Comparison of ENCODE assay signal across 23 cellular contexts in genomic region chr7:35260254-35260653, GRCh38. TPM values are rescaled to one million over a fixed set of nuclear protein-coding genes. Genes with fewer than 3 reads are reported as not detected.
DNase-seq lines count a peak whose midpoint lies in the region; ATAC-seq and TF ChIP-seq lines count a peak whose summit lies in the region.
"Had no signal": no experiment of that assay in that cellular context is flagged by ENCODE, and none has a peak within 500 bp of the region (broad histone marks: within the 10 kb centered on the region; RNA-seq: fewer than 3 reads in every experiment).

No MANE protein-coding gene starts in this region.

- ATAC-seq in right cardiac atrium = no peak
- no peak for ATAC-seq in heart left ventricle
- ATAC-seq in WTC11 = no peak
- no peak for ATAC-seq in HG03521 (IDR thresholded peaks at IDR 0.05; ENCODE audit: unreplicated experiment)
- ATAC-seq: K562, PC-3 had no signal

- no peak for DNase-seq in right cardiac atrium
- DNase-seq in heart left ventricle = no peak
- no peak for DNase-seq in WTC11 (ENCODE audit: low spot score)
- no peak for DNase-seq in superior temporal gyrus (ENCODE audit: extremely low spot score)
- no peak for DNase-seq in lower leg skin (ENCODE audit: low spot score in 2 of 2)
- DNase-seq in HAP-1 (ENCODE audit: low spot score in 2 of 2) = no peak
- DNase-seq: Calu3; CD8-positive, alpha-beta memory T cell; DMS153; MG63; NCI-H1048; NCI-H1417 treated with DMSO at 0.1 percent for 48 hours; NCI-H187; NCI-H446; NCI-H526; PC-3; RPMI8226; SHP77 had no signal

- H3K27ac ChIP-seq in right cardiac atrium (ENCODE audit: low read length) (peak overlapping the region; percentile 53), heart left ventricle (peak overlapping the region in 3 of 12 donors; percentile 22 to 97 (median 34)), iPS-18a (ENCODE audit: low read length) (no peak overlapping the region)
- H3K27ac ChIP-seq: C4-2B had no signal

- POLR2A ChIA-PET in WTC11 (lab: Charles Lee) = interaction anchor here (1.7 kb wide), 1 partner anchor 11 kb away, joined by 5 read pairs; no protein-coding TSS in a partner anchor

- H3K9me3 Mint-ChIP-seq in WTC11 = no peaks in the 10 kb centered on the region

- 60% methylated on average over 6 of the region's 6 CpGs for WGBS in right cardiac atrium
- 63 to 77% (median 73%) methylated on average over 6 of the region's 6 CpGs for WGBS in heart left ventricle, 4 donors
- 36 to 52% methylated on average over 6 of the region's 6 CpGs for WGBS in lower leg skin, 2 donors

- H3K36me3 ChIP-seq in heart left ventricle (no peaks in the 10 kb centered on the region), iPS-18a (ENCODE audit: control insufficient read depth, low read depth, low read length) (no peaks in the 10 kb centered on the region), HAP-1 (replicated peaks) (no peaks in the 10 kb centered on the region)
- H3K36me3 ChIP-seq: MG63 had no signal

- H3K4me3 Mint-ChIP-seq in WTC11 = peak overlapping the region; percentile 71

- H3K27me3 Mint-ChIP-seq in WTC11 (ENCODE audit: low read depth) = peaks cover 98% of the 10 kb centered on the region

- H3K4me1 Mint-ChIP-seq in WTC11 = peaks cover 53% of the 10 kb centered on the region

- H3K36me3 Mint-ChIP-seq in WTC11 = no peaks in the 10 kb centered on the region
- H3K36me3 Mint-ChIP-seq: CD8-positive, alpha-beta memory T cell had no signal

- no peak overlapping the region for H3K9ac ChIP-seq in iPS-18a (ENCODE audit: low read length)

- CTCF ChIA-PET in WTC11 (lab: Charles Lee) = interaction anchor here (1.0 to 1.9 kb wide), 3 partner anchors 11 to 260 kb away, joined by 3 to 11 read pairs (median 4); no protein-coding TSS in a partner anchor

- intact Hi-C loops in right cardiac atrium (cut with DNase I) = loop anchor here in 2 of 4 donors (5.0 to 10.0 kb wide), 2 partner anchors 115 to 127 kb away; no protein-coding TSS in a partner anchor
- intact Hi-C loops in heart left ventricle (cut with DNase I) = no loop called here
- intact Hi-C loops in lower leg skin (cut with DNase I; ENCODE audit: low total_unique reads) = no loop called here

- H3K4me1 ChIP-seq in right cardiac atrium (ENCODE audit: control insufficient read depth, insufficient read depth, low read length) (peaks cover 5% of the 10 kb centered on the region), heart left ventricle (peaks cover 0 to 28% (median 6%) of the 10 kb centered on the region in 12 donors), iPS-18a (ENCODE audit: control insufficient read depth, low read depth, low read length) (peaks cover 33% of the 10 kb centered on the region), HAP-1 (no peaks in the 10 kb centered on the region)

- H3K27me3 ChIP-seq in right cardiac atrium (ENCODE audit: control insufficient read depth, insufficient read depth) (no peaks in the 10 kb centered on the region), heart left ventricle (peaks cover 0 to 86% (median 15%) of the 10 kb centered on the region in 9 donors), iPS-18a (ENCODE audit: control insufficient read depth, insufficient read depth, low read length) (peaks cover 93% of the 10 kb centered on the region), HAP-1 (ENCODE audit: low read depth) (no peaks in the 10 kb centered on the region)
- H3K27me3 ChIP-seq: MG63 had no signal

- in situ Hi-C loops in HAP-1 (cut with MboI; ENCODE audit: low sequenced_read_pairs) = no loop called here

- H3K27ac Mint-ChIP-seq in WTC11 = no peak overlapping the region

- H3K4me3 ChIP-seq in right cardiac atrium (ENCODE audit: low read length) = no peak overlapping the region
- H3K4me3 ChIP-seq in heart left ventricle = no peak overlapping the region
- peak overlapping the region; percentile 68 for H3K4me3 ChIP-seq in iPS-18a (ENCODE audit: low read length)
- no peak overlapping the region for H3K4me3 ChIP-seq in lower leg skin (ENCODE audit: low read depth, poor library complexity, severe bottlenecking)
- no peak overlapping the region for H3K4me3 ChIP-seq in HAP-1
- H3K4me3 ChIP-seq: K562, MG63 had no signal

- H3K9me3 ChIP-seq in right cardiac atrium (ENCODE audit: control insufficient read depth, low read length) (no peaks in the 10 kb centered on the region), heart left ventricle (no peaks in the 10 kb centered on the region), iPS-18a (ENCODE audit: control insufficient read depth, low read depth, low read length) (no peaks in the 10 kb centered on the region), HAP-1 (no peaks in the 10 kb centered on the region)
- H3K9me3 ChIP-seq: MG63 had no signal

- TF ChIP-seq CTCF in heart left ventricle (IDR thresholded peaks at IDR 0.05) (no peak), WTC11 (IDR thresholded peaks at IDR 0.05) (no peak), lower leg skin (IDR thresholded peaks at IDR 0.05) (no peak)

- no peak for TF ChIP-seq POLR2A in heart left ventricle (IDR thresholded peaks at IDR 0.05)
- TF ChIP-seq POLR2A in lower leg skin (IDR thresholded peaks at IDR 0.05) = no peak

TF ChIP-seq in WTC11, 78 proteins besides CTCF, POLR2A, EP300 and RAD21:
- TF ChIP-seq FOXP4 (CRISPR knock-in tag; IDR thresholded peaks at IDR 0.05) = no peak
- TF ChIP-seq E2F5 (CRISPR knock-in tag; IDR thresholded peaks at IDR 0.05) = no peak
- no peak for TF ChIP-seq ZBTB21 (CRISPR knock-in tag; IDR thresholded peaks at IDR 0.05; ENCODE audit: borderline replicate concordance)
- TF ChIP-seq FOXK1 (CRISPR knock-in tag; IDR thresholded peaks at IDR 0.05) = no peak
- no peak for TF ChIP-seq CDX4 (CRISPR knock-in tag; IDR thresholded peaks at IDR 0.05; ENCODE audit: borderline replicate concordance)
- no peak for TF ChIP-seq SMAD4 (CRISPR knock-in tag; IDR thresholded peaks at IDR 0.05)
- TF ChIP-seq ZBTB43 (CRISPR knock-in tag; IDR thresholded peaks at IDR 0.05) = no peak

RNA-seq across cellular contexts. Expression of gene TBX20, which starts 6.4 kb away (rescaled TPM):
- total RNA-seq in right cardiac atrium = 100 to 1,000 TPM; 180 to 254 (median 236) TPM
- 14.8 TPM for polyA plus RNA-seq in right cardiac atrium
- 100 to 1,000 TPM in 7 of 9 donors, 10 to 100 TPM in 2; 84.8 to 155 (median 127) TPM for total RNA-seq in heart left ventricle
- 10 to 100 TPM in 1 of 2 donors, 1 to 10 TPM in 1; 5.1 to 30.8 TPM for polyA plus RNA-seq in heart left ventricle
- 0.24 to 0.37 TPM (median 0.25 TPM) in 3 replicates for total RNA-seq in WTC11 (2021)
- not detected for total RNA-seq in lower leg skin
- total RNA-seq: CD8-positive, alpha-beta memory T cell; K562; LHCN-M2 had no signal
- polyA plus RNA-seq: CD8-positive, alpha-beta memory T cell; K562 had no signal

Comparison
In these comparisons a context has a peak if more than half of its experiments do, and no peak if none do; other contexts are left out.
1. RNA of gene TBX20, which starts 6.4 kb away (total RNA-seq): 180 to 254 TPM in right cardiac atrium and 84.8 to 155 TPM in heart left ventricle; 0.24 to 0.37 TPM in WTC11 and not detected in lower leg skin; every median in the first group is over 10 times any median in the second.